ENCODE assay signal across 28 cellular contexts in genomic region chr22:47807506-47807905, GRCh38.
"Had no signal": no experiment of that assay in that cellular context is flagged by ENCODE, and none has a peak within 500 bp of the region (broad histone marks: within the 10 kb centered on the region; RNA-seq: fewer than 3 reads in every experiment).

No MANE protein-coding gene starts in this region.

- H3K27me3 ChIP-seq: colonic mucosa, ovary, right lobe of liver, transverse colon had no signal

- H3K36me3 ChIP-seq: colonic mucosa, esophagus squamous epithelium, heart right ventricle, left lung, ovary, right lobe of liver, suprapubic skin, transverse colon had no signal

- H3K27ac ChIP-seq: colonic mucosa, esophagus squamous epithelium, heart right ventricle, left lung, ovary, right lobe of liver, suprapubic skin, transverse colon had no signal

- DNase-seq: central memory CD4-positive, alpha-beta T cell; colonic mucosa; effector memory CD4-positive, alpha-beta T cell; erythroblast; esophagus squamous epithelium; foreskin melanocyte; glutamatergic neuron; heart right ventricle; hippocampal formation; kidney glomerular epithelial cell; left lung; mesenchymal stem cell; mucosa of descending colon; naive B cell; nucleus accumbens; ovary; right lobe of liver; small intestine; stimulated activated CD4-positive, alpha-beta T cell treated with anti-CD3 and anti-CD28 coated beads, Interleukin-15, amount 100 ng/mL, for 24 hours; stimulated activated CD4-positive, alpha-beta T cell treated with anti-CD3 and anti-CD28 coated beads, Interleukin-2, amount 100 ng/mL, for 48 hours; stimulated activated naive CD4-positive, alpha-beta T cell; stimulated activated naive CD8-positive, alpha-beta T cell treated with anti-CD3 and anti-CD28 coated beads, Interleukin-15, amount 100 ng/mL, for 72 hours; transverse colon had no signal

- H3K36me3 Mint-ChIP-seq: mesothelial cell of epicardium, naive B cell had no signal

- H3K4me1 Mint-ChIP-seq: mesothelial cell of epicardium; naive B cell; nephron; stimulated activated naive CD8-positive, alpha-beta T cell treated with anti-CD3 and anti-CD28 coated beads, Interleukin-15, amount 100 ng/mL, for 72 hours had no signal

- H3K9me3 ChIP-seq: colonic mucosa, esophagus squamous epithelium, mucosa of descending colon, right lobe of liver, suprapubic skin, transverse colon had no signal

- ATAC-seq: heart right ventricle; left lung; mucosa of descending colon; right lobe of liver; stimulated activated naive CD8-positive, alpha-beta T cell treated with anti-CD3 and anti-CD28 coated beads, Interleukin-15, amount 100 ng/mL, for 72 hours had no signal

- H3K27ac Mint-ChIP-seq: dendritic cell treated with granulocyte-macrophage colony-stimulating factor and Interleukin-4, amounts not matched to agents 40 ng/mL and 50 ng/mL, for 4 days; mesothelial cell of epicardium; nephron; stimulated activated naive CD8-positive, alpha-beta T cell treated with anti-CD3 and anti-CD28 coated beads, Interleukin-15, amount 100 ng/mL, for 72 hours had no signal

- H3K4me3 ChIP-seq: colonic mucosa, esophagus squamous epithelium, heart right ventricle, left lung, mucosa of descending colon, ovary, right lobe of liver, suprapubic skin, transverse colon had no signal

- FAIRE-seq: endometrium, small intestine had no signal

- H3K4me1 ChIP-seq: colonic mucosa, esophagus squamous epithelium, heart right ventricle, left lung, right lobe of liver, suprapubic skin, transverse colon had no signal

- H3K4me3 Mint-ChIP-seq: dendritic cell treated with granulocyte-macrophage colony-stimulating factor and Interleukin-4, amounts not matched to agents 40 ng/mL and 50 ng/mL, for 4 days; mesothelial cell of epicardium; naive B cell; nephron; stimulated activated naive CD8-positive, alpha-beta T cell treated with anti-CD3 and anti-CD28 coated beads, Interleukin-15, amount 100 ng/mL, for 72 hours had no signal
